7 cellular contexts compared by ENCODE assay signal in genomic region chr20:46406986-46407670, GRCh38. TPM values are rescaled to one million over a fixed set of nuclear protein-coding genes. Genes with fewer than 3 reads are reported as not detected.
DNase-seq lines count a peak whose midpoint lies in the region; ATAC-seq, FAIRE-seq and TF ChIP-seq lines count a peak whose summit lies in the region.

No MANE protein-coding gene starts in this region.

- TF ChIP-seq CTCF in endothelial cell of umbilical vein (IDR thresholded peaks at IDR 0.05; ENCODE audit: extremely low read depth in 1 of 2, insufficient read depth in 1 of 2, low read depth in 1 of 2, low read length in 2 of 2): no peak

- no peaks in the 10 kb centered on the region for H3K36me3 Mint-ChIP-seq in naive thymus-derived CD8-positive, alpha-beta T cell
- H3K36me3 Mint-ChIP-seq in stimulated activated naive B cell treated with anti-CD40 and anti-IgM and Interleukin-4, amounts not matched to agents 10 μg/mL and 1 μg/mL and 100 μg/mL, for 72 hours: peaks cover 0 to 9% of the 10 kb centered on the region in 2 donors

- peak overlapping the region; percentile 90 to 100 (median 98) for H3K4me3 Mint-ChIP-seq in naive thymus-derived CD8-positive, alpha-beta T cell
- peak overlapping the region; percentile 94 to 98 for H3K4me3 Mint-ChIP-seq in stimulated activated naive B cell treated with anti-CD40 and anti-IgM and Interleukin-4, amounts not matched to agents 10 μg/mL and 1 μg/mL and 100 μg/mL, for 72 hours

- H3K27ac ChIP-seq in endothelial cell of umbilical vein (ENCODE audit: insufficient read depth, low read depth, low read length): no peak overlapping the region

- intact Hi-C loops in endothelial cell of umbilical vein (cut with micrococcal nuclease): loop anchor here (1.0 to 2.0 kb wide), 2 partner anchors 43 to 282 kb away; partner anchors contain the start of gene TP53RK

- peak overlapping the region; percentile 83 for H3K4me2 ChIP-seq in endothelial cell of umbilical vein (ENCODE audit: insufficient read depth, low read length)

- peak overlapping the region in 2 of 3 experiments; percentile 36 to 69 for H3K4me3 ChIP-seq in endothelial cell of umbilical vein (replicated peaks in 1 of 3; ENCODE audit: insufficient read depth in 1 of 3, low read depth in 1 of 3, low read length in 3 of 3)

- POLR2A ChIA-PET in endothelial cell of umbilical vein (lab: Charles Lee): interaction anchor here (1.3 kb wide), 1 partner anchor 43 kb away, joined by 9 read pairs; no protein-coding TSS in a partner anchor
- POLR2A ChIA-PET in naive thymus-derived CD8-positive, alpha-beta T cell (lab: Charles Lee): interaction anchor here (0.7 to 1.4 kb wide), 9 partner anchors 37 to 473 kb away, joined by 3 to 6 read pairs (median 4); partner anchors contain the start of genes PCIF1 and TP53RK

- TF ChIP-seq POLR2A in endothelial cell of umbilical vein (IDR thresholded peaks at IDR 0.05; ENCODE audit: low read depth, low read length): no peak

- no peaks in the 10 kb centered on the region for H4K20me1 ChIP-seq in endothelial cell of umbilical vein (replicated peaks; ENCODE audit: control insufficient read depth, extremely low read depth, insufficient read depth, low read length)

- peak; percentile 26 for FAIRE-seq in endothelial cell of umbilical vein (lab: Jason Lieb, UNC)

- peaks cover 0 to 3% (median 0%) of the 10 kb centered on the region in 5 donors for H3K27me3 Mint-ChIP-seq in naive thymus-derived CD8-positive, alpha-beta T cell
- no peaks in the 10 kb centered on the region for H3K27me3 Mint-ChIP-seq in stimulated activated naive B cell treated with anti-CD40 and anti-IgM and Interleukin-4, amounts not matched to agents 10 μg/mL and 1 μg/mL and 100 μg/mL, for 72 hours

- peak overlapping the region; percentile 95 for H2AFZ ChIP-seq in endothelial cell of umbilical vein (ENCODE audit: low read depth, low read length)

- no peaks in the 10 kb centered on the region for H3K36me3 ChIP-seq in endothelial cell of umbilical vein (ENCODE audit: control insufficient read depth in 2 of 2, extremely low read depth in 1 of 2, insufficient read depth in 2 of 2, low read length in 2 of 2)

- peak overlapping the region; percentile 86 to 98 (median 97) for H3K27ac Mint-ChIP-seq in naive thymus-derived CD8-positive, alpha-beta T cell
- H3K27ac Mint-ChIP-seq in stimulated activated naive B cell treated with anti-CD40 and anti-IgM and Interleukin-4, amounts not matched to agents 10 μg/mL and 1 μg/mL and 100 μg/mL, for 72 hours: peak overlapping the region; percentile 98

- peaks cover 2 to 10% of the 10 kb centered on the region in 2 experiments for H3K27me3 ChIP-seq in endothelial cell of umbilical vein (ENCODE audit: control insufficient read depth in 2 of 2, insufficient read depth in 2 of 2, low read length in 2 of 2)

- no TSS peak for BruUV-seq in endothelial cell of umbilical vein (replicated peaks; lab: Mats Ljungman, UMichigan)

- CTCF ChIA-PET in endothelial cell of umbilical vein (lab: Charles Lee): interaction anchor here (0.7 to 3.7 kb wide), 8 partner anchors 11 to 1095 kb away, joined by 3 to 32 read pairs (median 4); no protein-coding TSS in a partner anchor

- no peaks in the 10 kb centered on the region for H3K9me1 ChIP-seq in endothelial cell of umbilical vein (replicated peaks; ENCODE audit: control insufficient read depth, extremely low read depth, insufficient read depth, low read length)

- ATAC-seq in GM18873 (IDR thresholded peaks at IDR 0.05; ENCODE audit: low FRiP score, unreplicated experiment): peak; percentile 31
- ATAC-seq in HG03095 (IDR thresholded peaks at IDR 0.05; ENCODE audit: unreplicated experiment): peak; percentile 32
- peak; percentile 40 to 54 for ATAC-seq in naive thymus-derived CD8-positive, alpha-beta T cell
- ATAC-seq in stimulated activated naive B cell treated with anti-CD40 and anti-IgM and Interleukin-4, amounts not matched to agents 10 μg/mL and 1 μg/mL and 100 μg/mL, for 72 hours (replicated peaks): peak; percentile 75 to 76

- H3K79me2 ChIP-seq in endothelial cell of umbilical vein (ENCODE audit: control insufficient read depth, insufficient read depth, low read length): peaks cover 14% of the 10 kb centered on the region

- H3K9me3 ChIP-seq in endothelial cell of umbilical vein (replicated peaks; ENCODE audit: control insufficient read depth, insufficient read depth, low read length): no peaks in the 10 kb centered on the region

- H3K4me1 ChIP-seq in endothelial cell of umbilical vein (ENCODE audit: control insufficient read depth, extremely low read depth, insufficient read depth, low read length): peaks cover 13% of the 10 kb centered on the region

- no peaks in the 10 kb centered on the region for H3K9me3 Mint-ChIP-seq in naive thymus-derived CD8-positive, alpha-beta T cell
- H3K9me3 Mint-ChIP-seq in stimulated activated naive B cell treated with anti-CD40 and anti-IgM and Interleukin-4, amounts not matched to agents 10 μg/mL and 1 μg/mL and 100 μg/mL, for 72 hours: no peaks in the 10 kb centered on the region

- H3K9ac ChIP-seq in endothelial cell of umbilical vein (replicated peaks; ENCODE audit: extremely low read depth, insufficient read depth, low read length): peak overlapping the region; percentile 31

- DNase-seq in NCI-H510A (lab: John Stamatoyannopoulos, UW) (peak; percentile 63), endothelial cell of umbilical vein (ENCODE audit: low read depth, low spot score) (no peak)
- DNase-seq in activated CD8-positive, alpha-beta memory T cell treated with anti-CD3 and anti-CD28 coated beads for 24 hours: peak; percentile 93
- DNase-seq in naive thymus-derived CD8-positive, alpha-beta T cell: peak in 9 of 10 donors; percentile 63 to 82 (median 75)
- peak; percentile 81 for DNase-seq in stimulated activated naive B cell treated with anti-CD40 and anti-IgM and Interleukin-4, amounts not matched to agents 10 μg/mL and 1 μg/mL and 100 μg/mL, for 72 hours

- dilution Hi-C loops in endothelial cell of umbilical vein (cut with MboI; ENCODE audit: extremely low pct_ligation_motif_present, low sequenced_read_pairs): no loop called here

- peaks cover 26 to 64% (median 61%) of the 10 kb centered on the region in 4 donors for H3K4me1 Mint-ChIP-seq in naive thymus-derived CD8-positive, alpha-beta T cell
- peaks cover 33 to 64% of the 10 kb centered on the region in 2 donors for H3K4me1 Mint-ChIP-seq in stimulated activated naive B cell treated with anti-CD40 and anti-IgM and Interleukin-4, amounts not matched to agents 10 μg/mL and 1 μg/mL and 100 μg/mL, for 72 hours

TF ChIP-seq in endothelial cell of umbilical vein, 7 proteins besides CTCF, POLR2A, EP300 and RAD21:
- TF ChIP-seq POLR2AphosphoS5 (IDR thresholded peaks at IDR 0.05; ENCODE audit: insufficient read depth, low read depth, low read length) (no peak), EZH2 (IDR thresholded peaks at IDR 0.05; ENCODE audit: borderline replicate concordance, low read depth, low read length, severe bottlenecking) (peak; percentile 41)
TF ChIP-seq in endothelial cell of umbilical vein: peak in this region for 1.

RNA-seq across cellular contexts. Expression of gene ELMO2, which starts 0.7 kb away (rescaled TPM):
- total RNA-seq in endothelial cell of umbilical vein: 42.1 and 43.5 TPM in 2 replicates
- polyA plus RNA-seq in endothelial cell of umbilical vein: 35.1 and 38.0 TPM in 2 replicates
- 28.6 and 33.9 TPM in 2 replicates for polyA plus RNA-seq in endothelial cell of umbilical vein (2011; cell fraction: cytosol; rRNA removed)
- 51.3 and 64.4 TPM in 2 replicates for polyA plus RNA-seq in endothelial cell of umbilical vein (2011; cell fraction: nucleus; rRNA removed)
- 30.6 and 31.2 TPM in 2 replicates for polyA plus RNA-seq in endothelial cell of umbilical vein (2012)
- 51.8 and 74.7 TPM in 2 replicates for polyA minus RNA-seq in endothelial cell of umbilical vein
- polyA minus RNA-seq in endothelial cell of umbilical vein (2011; cell fraction: cytosol; rRNA and poly(A)+ RNA removed): 13.0 TPM
- 18.6 and 30.7 TPM in 2 replicates for polyA minus RNA-seq in endothelial cell of umbilical vein (2011; cell fraction: nucleus; rRNA and poly(A)+ RNA removed)
- total RNA-seq in naive thymus-derived CD8-positive, alpha-beta T cell: 10 to 100 TPM; 56.0 to 58.0 TPM
- 10 to 100 TPM; 26.2 to 51.1 (median 34.9) TPM for polyA plus RNA-seq in naive thymus-derived CD8-positive, alpha-beta T cell
